ENCODE assay signal across 8 cellular contexts in genomic region chr5:9545301-9545958, GRCh38. TPM values are rescaled to one million over a fixed set of nuclear protein-coding genes. Genes with fewer than 3 reads are reported as not detected.
DNase-seq lines count a peak whose midpoint lies in the region; ATAC-seq, FAIRE-seq and TF ChIP-seq lines count a peak whose summit lies in the region.

No MANE protein-coding gene starts in this region.

- no peak for DNase-seq in SK-N-MC (ENCODE audit: low read depth, low spot score)
- DNase-seq in ureter (ENCODE audit: low spot score): no peak
- no peak for DNase-seq in H54 (ENCODE audit: insufficient read length, low spot score)
- DNase-seq in occipital lobe (lab: John Stamatoyannopoulos, UW): no peak

- H3K27me3 ChIP-seq in gastroesophageal sphincter (peaks cover 28% of the 10 kb centered on the region), rectal smooth muscle tissue (ENCODE audit: control insufficient read depth, insufficient read depth, low read length) (no peaks in the 10 kb centered on the region)

- no CpG with 5 or more reads among the region's 59 CpGs for WGBS in gastroesophageal sphincter (ENCODE audit: low coverage in 1 of 2), 2 donors

- TF ChIP-seq POLR2A in GM18505 (IDR thresholded peaks at IDR 0.05; ENCODE audit: borderline replicate concordance, extremely low read depth, insufficient read depth, insufficient read length): no peak
- TF ChIP-seq POLR2A in gastroesophageal sphincter (IDR thresholded peaks at IDR 0.05): no peak
- TF ChIP-seq POLR2A in H54 (IDR thresholded peaks at IDR 0.05; ENCODE audit: low read depth, low read length): no peak

- no peak overlapping the region for H3K27ac ChIP-seq in SK-N-MC
- H3K27ac ChIP-seq in gastroesophageal sphincter: peak overlapping the region in 3 of 4 donors; percentile 87 to 90 (median 89)
- peak overlapping the region; percentile 21 for H3K27ac ChIP-seq in rectal smooth muscle tissue (ENCODE audit: low read depth, low read length)

- TF ChIP-seq EP300 in gastroesophageal sphincter (IDR thresholded peaks at IDR 0.05): no peak

- ATAC-seq in GM18505 (IDR thresholded peaks at IDR 0.05; ENCODE audit: unreplicated experiment): peak; percentile 9
- ATAC-seq in gastroesophageal sphincter: peak; percentile 11
- ATAC-seq in GM18861 (IDR thresholded peaks at IDR 0.05; ENCODE audit: unreplicated experiment): no peak

- no peak for FAIRE-seq in H54 (lab: Jason Lieb, UNC)

- TF ChIP-seq CTCF in gastroesophageal sphincter (IDR thresholded peaks at IDR 0.05): no peak

- H3K4me3 ChIP-seq in SK-N-MC (peak overlapping the region; percentile 66), gastroesophageal sphincter (peak overlapping the region; percentile 78 to 82), rectal smooth muscle tissue (ENCODE audit: low read length) (peak overlapping the region; percentile 79)

- no peak overlapping the region for H3K9ac ChIP-seq in SK-N-MC (ENCODE audit: insufficient read length)
- H3K9ac ChIP-seq in rectal smooth muscle tissue (ENCODE audit: low read length): peak overlapping the region; percentile 26

- H3K4me1 ChIP-seq in gastroesophageal sphincter: peaks cover 0 to 35% (median 13%) of the 10 kb centered on the region in 3 donors
- H3K4me1 ChIP-seq in rectal smooth muscle tissue (ENCODE audit: control insufficient read depth, insufficient read depth, low read length): peaks cover 9% of the 10 kb centered on the region

- no peaks in the 10 kb centered on the region for H3K9me3 ChIP-seq in SK-N-MC (ENCODE audit: low read depth, low read length)
- H3K9me3 ChIP-seq in gastroesophageal sphincter: no peaks in the 10 kb centered on the region

- H3K36me3 ChIP-seq in SK-N-MC (ENCODE audit: insufficient read depth, low read length) (no peaks in the 10 kb centered on the region), gastroesophageal sphincter (peaks cover 0 to 13% of the 10 kb centered on the region in 2 donors), rectal smooth muscle tissue (ENCODE audit: control insufficient read depth, insufficient read depth, low read length) (peaks cover 4% of the 10 kb centered on the region)

RNA-seq across cellular contexts. Expression of gene SEMA5A, which starts 0.4 kb away (rescaled TPM):
- 1 to 10 TPM; 2.3 to 4.7 (median 3.7) TPM for total RNA-seq in gastroesophageal sphincter
- total RNA-seq in ureter: 57.0 TPM
- total RNA-seq in occipital lobe: 11.2 TPM
